In genomic region chr6:26017567-26017966, GRCh38 we compare ENCODE assay signal across 8 cellular contexts. TPM values are rescaled to one million over a fixed set of nuclear protein-coding genes. Genes with fewer than 3 reads are reported as not detected.
A peak's percentile ranks its signal among the peaks of the same experiment; 100 is the strongest.
DNase-seq lines count a peak whose midpoint lies in the region; ATAC-seq and TF ChIP-seq lines count a peak whose summit lies in the region.

No MANE protein-coding gene starts in this region.

- peaks cover 13% of the 10 kb centered on the region; the same call in 1 of the 2 replicates for H3K9me3 ChIP-seq in OCI-LY1 (ENCODE audit: low read length)
- no peaks in the 10 kb centered on the region for H3K9me3 ChIP-seq in heart left ventricle
- H3K9me3 ChIP-seq in vagina = no peaks in the 10 kb centered on the region

- H3K27me3 Mint-ChIP-seq in activated naive CD8-positive, alpha-beta T cell = no peaks in the 10 kb centered on the region

- no peaks in the 10 kb centered on the region for H3K27me3 ChIP-seq in OCI-LY1 (ENCODE audit: insufficient read depth, low read length)
- H3K27me3 ChIP-seq in heart left ventricle = no peaks in the 10 kb centered on the region
- H3K27me3 ChIP-seq in vagina = no peaks in the 10 kb centered on the region

- peaks cover 30% of the 10 kb centered on the region for H3K4me1 Mint-ChIP-seq in activated naive CD8-positive, alpha-beta T cell (ENCODE audit: low read depth)

- peak in 1 of 2 donors; percentile 69 for TF ChIP-seq POLR2A in heart left ventricle (IDR thresholded peaks at IDR 0.05)
- peak in 1 of 2 donors; percentile 62 for TF ChIP-seq POLR2A in vagina (IDR thresholded peaks at IDR 0.05)

- H3K27ac ChIP-seq in OCI-LY1 (ENCODE audit: low read depth, low read length, poor library complexity, severe bottlenecking) (peak overlapping the region; percentile 39), heart left ventricle (peak overlapping the region; percentile 70 to 87 (median 80)), vagina (peak overlapping the region; percentile 71)

- peaks cover 26% of the 10 kb centered on the region for H3K4me1 ChIP-seq in OCI-LY1 (ENCODE audit: insufficient read depth, low read length, severe bottlenecking)
- H3K4me1 ChIP-seq in heart left ventricle = peaks cover 0 to 32% (median 9%) of the 10 kb centered on the region in 12 donors
- H3K4me1 ChIP-seq in vagina = peaks cover 17% of the 10 kb centered on the region

- H2AFZ ChIP-seq in OCI-LY1 (ENCODE audit: low read length) = no peak overlapping the region

- H3K36me3 ChIP-seq in OCI-LY1 (ENCODE audit: insufficient read depth, low read length) (no peaks in the 10 kb centered on the region; the same call in 1 of the 2 replicates), heart left ventricle (no peaks in the 10 kb centered on the region), vagina (no peaks in the 10 kb centered on the region)

- H3K36me3 Mint-ChIP-seq in activated naive CD8-positive, alpha-beta T cell = no peaks in the 10 kb centered on the region

- intact Hi-C loops in heart left ventricle (cut with DNase I) (loop anchor here in 1 of 10 donors (5.0 kb wide), 1 partner anchor 1130 kb away; a partner anchor contains a TSS), vagina (cut with DNase I) (loop anchor here (5.0 kb wide), 1 partner anchor 610 kb away; no protein-coding TSS in a partner anchor)

- H3K27ac Mint-ChIP-seq in activated naive CD8-positive, alpha-beta T cell = peak overlapping the region; percentile 84

- no peaks in the 10 kb centered on the region for H3K9me2 ChIP-seq in OCI-LY1 (ENCODE audit: low read depth, low read length)

- peak; percentile 71 for DNase-seq in AG08396 (ENCODE audit: low spot score)
- peak; percentile 70 to 82 (median 76) for DNase-seq in heart left ventricle
- DNase-seq in retina = peak; percentile 92
- peak in 1 of 2 donors; percentile 91 for DNase-seq in vagina (ENCODE audit: extremely low spot score in 2 of 2)
- no peak for DNase-seq in cerebellar cortex (ENCODE audit: low spot score)

- peak overlapping the region; percentile 70 for H3K4me2 ChIP-seq in OCI-LY1 (ENCODE audit: low read length)

- H3F3A ChIP-seq in OCI-LY1 (ENCODE audit: insufficient read depth, low read length) = 0 out of 2 replicates have a peak, but pooled peaks cover 4% of the 10 kb centered on the region

- ATAC-seq in heart left ventricle (peak in 3 of 4 donors; percentile 10 to 44 (median 40)), HG02571 (IDR thresholded peaks at IDR 0.05; ENCODE audit: unreplicated experiment) (no peak)

- peak overlapping the region; percentile 50 for H3K4me3 ChIP-seq in OCI-LY1 (ENCODE audit: low read depth, low read length, poor library complexity, severe bottlenecking)
- H3K4me3 ChIP-seq in heart left ventricle = peak overlapping the region; percentile 15 to 60 (median 52)
- H3K4me3 ChIP-seq in vagina = peak overlapping the region; percentile 41 to 43

- WGBS in heart left ventricle, 4 donors = 2 to 6% (median 4%) methylated on average over 11 to 21 of the region's 21 CpGs

- H3K9ac ChIP-seq in OCI-LY1 (ENCODE audit: low read length) = peak overlapping the region; percentile 45

- H3K79me2 ChIP-seq in OCI-LY1 (ENCODE audit: insufficient read depth, low read length) = no peaks in the 10 kb centered on the region

- peak; percentile 69 for TF ChIP-seq CTCF in OCI-LY1 (IDR thresholded peaks at IDR 0.05; ENCODE audit: low read length)
- peak in 9 of 12 donors; percentile 11 to 66 (median 44) for TF ChIP-seq CTCF in heart left ventricle (IDR thresholded peaks at IDR 0.05)
- no peak for TF ChIP-seq CTCF in vagina (IDR thresholded peaks at IDR 0.05)

- no peaks in the 10 kb centered on the region for H3K9me3 Mint-ChIP-seq in activated naive CD8-positive, alpha-beta T cell (ENCODE audit: low read depth)

- no peaks in the 10 kb centered on the region for H4K20me1 ChIP-seq in OCI-LY1 (ENCODE audit: insufficient read depth, low read length)

- H3K4me3 Mint-ChIP-seq in activated naive CD8-positive, alpha-beta T cell = peak overlapping the region; percentile 77

RNA-seq across cellular contexts. Expression of gene TRIM38, which starts 55.0 kb away (rescaled TPM):
- total RNA-seq in heart left ventricle (1 to 10 TPM; 1.9 to 8.4 (median 2.6) TPM), vagina (8.1 TPM)
- 1 to 10 TPM; 1.5 to 1.9 TPM for polyA plus RNA-seq in heart left ventricle

Comparison
In these comparisons a context has a peak if more than half of its experiments do, and no peak if none do; other contexts are left out.
1. CTCF ChIP-seq: peak in OCI-LY1 (single experiment) and heart left ventricle (9 of 12); none in vagina (0 of 3).
2. Peak in every context shown above with its lines, with median percentiles within 50 percentile points of each other: H3K27ac ChIP-seq and H3K4me3 ChIP-seq.